10 cellular contexts compared by ENCODE assay signal in the genomic region with DNA sequence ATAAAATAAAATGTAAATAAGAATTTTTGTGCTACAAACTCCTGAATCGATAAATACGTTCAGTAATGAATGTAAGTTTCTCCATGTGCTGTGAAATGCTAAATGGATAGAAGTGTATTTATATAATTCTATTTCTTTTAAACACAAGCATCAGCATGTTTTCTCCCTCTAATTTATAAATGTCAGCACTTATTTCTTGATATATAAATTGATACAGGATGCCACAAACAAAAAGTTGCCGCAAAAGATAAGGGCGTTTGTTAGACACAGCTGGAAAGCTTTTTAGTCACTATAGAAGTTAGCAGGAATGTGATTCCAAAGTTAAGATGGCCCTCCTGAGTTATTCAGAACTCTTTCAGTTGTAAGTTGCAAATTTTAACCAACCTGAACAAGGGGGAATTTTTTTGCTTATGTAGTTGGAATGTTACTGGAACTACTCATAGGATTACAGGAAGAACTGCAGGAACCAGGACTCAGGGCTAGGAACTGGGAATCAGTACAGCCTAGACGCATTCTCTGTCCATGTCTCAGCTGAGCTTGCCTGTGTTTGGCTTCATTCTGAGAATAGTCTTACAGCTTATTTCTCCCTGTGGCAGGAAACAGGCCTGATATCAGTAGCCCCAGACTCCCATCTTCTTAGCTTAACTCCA.
A peak's percentile ranks its signal among the peaks of the same experiment; 100 is the strongest.
DNase-seq lines count a peak whose midpoint lies in the region; ATAC-seq and TF ChIP-seq lines count a peak whose summit lies in the region.
"Had no signal": no experiment of that assay in that cellular context is flagged by ENCODE, and none has a peak within 500 bp of the region (broad histone marks: within the 10 kb centered on the region; RNA-seq: fewer than 3 reads in every experiment).

No MANE protein-coding gene starts in this region.

- H3K9ac ChIP-seq in muscle layer of colon (ENCODE audit: low read length), result no peak overlapping the region
- H3K9ac ChIP-seq: BLaER1 treated with 17β-estradiol and CSF1 and Interleukin-3, amounts not matched to agents 10 nM and 100 nM had no signal

- CTCF ChIA-PET in CD4-positive, alpha-beta memory T cell (lab: Charles Lee; ENCODE audit: partially characterized antibody), result no interaction called here

- no peak overlapping the region for H3K27ac Mint-ChIP-seq in CD4-positive, alpha-beta memory T cell
- H3K27ac Mint-ChIP-seq: activated CD8-positive, alpha-beta T cell treated with anti-CD3 and anti-CD28 coated beads, Interleukin-2, amount 10 ng/mL, durations not matched to agents 7 days and 5 days had no signal

- no peaks in the 10 kb centered on the region for H3K9me3 Mint-ChIP-seq in CD4-positive, alpha-beta memory T cell

- no peaks in the 10 kb centered on the region for H3K9me3 ChIP-seq in cardiac muscle cell (ENCODE audit: low read depth)
- H3K9me3 ChIP-seq in muscle layer of colon (ENCODE audit: low read length), result no peaks in the 10 kb centered on the region
- no peaks in the 10 kb centered on the region for H3K9me3 ChIP-seq in CD4-positive, alpha-beta memory T cell (ENCODE audit: control insufficient read depth in 1 of 2, low read length in 2 of 2)

- no peaks in the 10 kb centered on the region for H3K4me1 Mint-ChIP-seq in CD4-positive, alpha-beta memory T cell

- DNase-seq in cardiac muscle cell (ENCODE audit: low read depth in 1 of 2, low spot score in 1 of 2), result peak in 1 of 2 donors; percentile 88
- DNase-seq in Right ventricle myocardium superior, result no peak
- no peak for DNase-seq in epithelial cell of prostate (ENCODE audit: low read depth, low spot score)
- DNase-seq in CD4-positive, alpha-beta memory T cell, result no peak
- no peak for DNase-seq in SIG-M5 treated with dmso at 0.1 percent for 504 hours (lab: John Stamatoyannopoulos, UW; ENCODE audit: unreplicated experiment)
- DNase-seq: activated CD8-positive, alpha-beta T cell treated with anti-CD3 and anti-CD28 coated beads, Interleukin-2, amount 10 ng/mL, durations not matched to agents 7 days and 5 days had no signal

- H3K27ac ChIP-seq in cardiac muscle cell (peak overlapping the region; percentile 31), epithelial cell of prostate (peak overlapping the region; percentile 92), muscle layer of colon (ENCODE audit: low read depth, low read length) (peak overlapping the region; percentile 69)
- no peak overlapping the region for H3K27ac ChIP-seq in CD4-positive, alpha-beta memory T cell (ENCODE audit: low read depth, low read length)
- H3K27ac ChIP-seq: BLaER1 treated with 17β-estradiol and CSF1 and Interleukin-3, amounts not matched to agents 10 nM and 100 nM had no signal

- ATAC-seq in Right ventricle myocardium superior (ENCODE audit: poor library complexity), result no peak
- no peak for ATAC-seq in HG03378 (IDR thresholded peaks at IDR 0.05; ENCODE audit: unreplicated experiment)
- no peak for ATAC-seq in activated CD4-positive, CD25-positive, alpha-beta regulatory T cell treated with anti-CD3 and anti-CD28 coated beads, Interleukin-2, amount 50 U/mL, for 24 hours
- ATAC-seq: activated CD8-positive, alpha-beta T cell treated with anti-CD3 and anti-CD28 coated beads, Interleukin-2, amount 10 ng/mL, durations not matched to agents 7 days and 5 days had no signal

- TF ChIP-seq CTCF in cardiac muscle cell (IDR thresholded peaks at IDR 0.05; ENCODE audit: low read depth, low read length), result no peak

- no peak overlapping the region for H3K4me3 Mint-ChIP-seq in CD4-positive, alpha-beta memory T cell
- H3K4me3 Mint-ChIP-seq: activated CD8-positive, alpha-beta T cell treated with anti-CD3 and anti-CD28 coated beads, Interleukin-2, amount 10 ng/mL, durations not matched to agents 7 days and 5 days had no signal

- H3K27me3 ChIP-seq in cardiac muscle cell, result no peaks in the 10 kb centered on the region
- H3K27me3 ChIP-seq in muscle layer of colon (ENCODE audit: control insufficient read depth in 1 of 2, insufficient read depth in 2 of 2, low read length in 2 of 2), result no peaks in the 10 kb centered on the region
- H3K27me3 ChIP-seq in CD4-positive, alpha-beta memory T cell (ENCODE audit: insufficient read depth, low read length), result no peaks in the 10 kb centered on the region
- H3K27me3 ChIP-seq: BLaER1 treated with 17β-estradiol and CSF1 and Interleukin-3, amounts not matched to agents 10 nM and 100 nM had no signal

- no peaks in the 10 kb centered on the region for H3K36me3 ChIP-seq in cardiac muscle cell
- no peaks in the 10 kb centered on the region for H3K36me3 ChIP-seq in muscle layer of colon (ENCODE audit: insufficient read depth, low read length)
- no peaks in the 10 kb centered on the region for H3K36me3 ChIP-seq in CD4-positive, alpha-beta memory T cell (ENCODE audit: insufficient read depth, low read length)

- no peak overlapping the region for H3K4me3 ChIP-seq in cardiac muscle cell
- H3K4me3 ChIP-seq in muscle layer of colon (ENCODE audit: low read depth in 1 of 2, low read length in 2 of 2), result no peak overlapping the region
- H3K4me3 ChIP-seq in CD4-positive, alpha-beta memory T cell (ENCODE audit: low read length in 2 of 2), result no peak overlapping the region
- H3K4me3 ChIP-seq: BLaER1 treated with 17β-estradiol and CSF1 and Interleukin-3, amounts not matched to agents 10 nM and 100 nM had no signal

- H3K4me1 ChIP-seq in cardiac muscle cell (ENCODE audit: low read depth) (peaks cover 7% of the 10 kb centered on the region), muscle layer of colon (ENCODE audit: insufficient read depth, low read length) (peaks cover 57% of the 10 kb centered on the region)
- H3K4me1 ChIP-seq in CD4-positive, alpha-beta memory T cell (ENCODE audit: insufficient read depth, low read length), result no peaks in the 10 kb centered on the region

- POLR2A ChIA-PET in CD4-positive, alpha-beta memory T cell (lab: Charles Lee; ENCODE audit: partially characterized antibody), result no interaction called here

- H3K27me3 Mint-ChIP-seq in CD4-positive, alpha-beta memory T cell, result no peaks in the 10 kb centered on the region

- H3K36me3 Mint-ChIP-seq in CD4-positive, alpha-beta memory T cell, result peaks cover 2 to 9% of the 10 kb centered on the region in 2 donors

- intact Hi-C loops in Right ventricle myocardium superior (cut with DNase I), result no loop called here
- intact Hi-C loops in CD4-positive, alpha-beta memory T cell (cut with micrococcal nuclease), result no loop called here
